In genomic region chr3:125394406-125394805, GRCh38 we compare ENCODE assay signal across 1 cellular context.
TF ChIP-seq lines count a peak whose summit lies in the region.

No MANE protein-coding gene starts in this region.

TF ChIP-seq in HepG2, 621 proteins besides CTCF, POLR2A, EP300 and RAD21 (continued from another document):
- 0 out of 2 replicates have a peak, but pooled peaks have one; percentile 17 for TF ChIP-seq USF2 (IDR thresholded peaks at IDR 0.05; ENCODE audit: low read depth, low read length)
- no peak for TF ChIP-seq USF2 (CRISPR knock-in tag; IDR thresholded peaks at IDR 0.05; ENCODE audit: borderline replicate concordance)
- no peak for TF ChIP-seq ZNF782 (CRISPR knock-in tag; IDR thresholded peaks at IDR 0.05; ENCODE audit: borderline replicate concordance)
- no peak for TF ChIP-seq ZBTB42 (CRISPR knock-in tag; IDR thresholded peaks at IDR 0.05)
- no peak for TF ChIP-seq ZNF556 (CRISPR knock-in tag; IDR thresholded peaks at IDR 0.05; ENCODE audit: borderline replicate concordance)
- TF ChIP-seq ZNF44 (CRISPR knock-in tag; IDR thresholded peaks at IDR 0.05) = no peak
- no peak for TF ChIP-seq ZBTB4 (CRISPR knock-in tag; IDR thresholded peaks at IDR 0.05; ENCODE audit: borderline replicate concordance)
- TF ChIP-seq ZMAT3 (CRISPR knock-in tag; conservative IDR thresholded peaks at IDR 0.05) = no peak
